10 cellular contexts compared by ENCODE assay signal in genomic region chr5:65802080-65802479, GRCh38.
"Had no signal": no experiment of that assay in that cellular context is flagged by ENCODE, and none has a peak within 500 bp of the region (broad histone marks: within the 10 kb centered on the region; RNA-seq: fewer than 3 reads in every experiment).

No MANE protein-coding gene starts in this region.

- H3K27ac Mint-ChIP-seq: activated CD8-positive, alpha-beta T cell treated with anti-CD3 and anti-CD28 coated beads, Interleukin-2, amount 10 ng/mL, durations not matched to agents 7 days and 5 days; activated T-helper 2 cell treated with anti-CD3 and anti-CD28 coated beads, Interferon-gamma antibody, Interleukin-2, Interleukin-4, amounts not matched to agents 10 μg/mL and 5 μg/mL and 100 μg/mL, durations not matched to agents 14 hours and 24 hours and 36 hours had no signal

- H3K4me3 ChIP-seq: ovary, skin epidermis, upper lobe of right lung had no signal

- H3K4me3 Mint-ChIP-seq: activated CD8-positive, alpha-beta T cell treated with anti-CD3 and anti-CD28 coated beads, Interleukin-2, amount 10 ng/mL, durations not matched to agents 7 days and 5 days had no signal

- FAIRE-seq: colon had no signal

- DNase-seq: activated CD4-positive, alpha-beta T cell treated with anti-CD3 and anti-CD28 coated beads for 4 hours; activated CD8-positive, alpha-beta T cell treated with anti-CD3 and anti-CD28 coated beads, Interleukin-2, amount 10 ng/mL, durations not matched to agents 7 days and 5 days; kidney glomerular epithelial cell; ovary; T-helper 1 cell; upper lobe of right lung had no signal

- H3K4me1 ChIP-seq: upper lobe of right lung had no signal

- H3K27me3 ChIP-seq: ovary, upper lobe of right lung had no signal

- H3K9me3 ChIP-seq: ovary, upper lobe of right lung had no signal

- H3K27ac ChIP-seq: ovary, upper lobe of right lung had no signal

- ATAC-seq: activated CD8-positive, alpha-beta T cell treated with anti-CD3 and anti-CD28 coated beads, Interleukin-2, amount 10 ng/mL, durations not matched to agents 7 days and 5 days; activated naive CD4-positive, alpha-beta T cell treated with anti-CD3 and anti-CD28 coated beads, Interleukin-2, amount 50 U/mL, for 72 hours; upper lobe of right lung had no signal

- H3K36me3 ChIP-seq: ovary, upper lobe of right lung had no signal
